ENCODE assay signal across 8 cellular contexts in genomic region chr18:70288171-70288850, GRCh38. TPM values are rescaled to one million over a fixed set of nuclear protein-coding genes. Genes with fewer than 3 reads are reported as not detected.
DNase-seq lines count a peak whose midpoint lies in the region; ATAC-seq and TF ChIP-seq lines count a peak whose summit lies in the region.

No MANE protein-coding gene starts in this region.

- ATAC-seq in GM18873 (IDR thresholded peaks at IDR 0.05; ENCODE audit: low FRiP score, unreplicated experiment) (peak; percentile 15), HG03095 (IDR thresholded peaks at IDR 0.05; ENCODE audit: unreplicated experiment) (peak; percentile 18), omental fat pad (ENCODE audit: low FRiP score) (peak; percentile 56)

- no peak overlapping the region for H3K27ac Mint-ChIP-seq in CD14-positive monocyte

- H3K27me3 Mint-ChIP-seq in CD14-positive monocyte (ENCODE audit: low read depth in 3 of 3) = peaks cover 0 to 10% (median 0%) of the 10 kb centered on the region in 3 donors

- H3K4me3 Mint-ChIP-seq in CD14-positive monocyte = peak overlapping the region; percentile 65 to 69

- DNase-seq in CD14-positive monocyte (ENCODE audit: low spot score) (no peak), foreskin fibroblast (peak in 1 of 2 donors; percentile 66), omental fat pad (ENCODE audit: low spot score) (no peak)
- no peak for DNase-seq in activated effector memory CD4-positive, alpha-beta T cell treated with Interleukin-2 at 50 U/mL for 16 hours
- DNase-seq in stimulated activated CD4-positive, alpha-beta T cell treated with anti-CD3 and anti-CD28 coated beads, Interleukin-1b, Interleukin-23, amount 100 ng/mL, for 48 hours = no peak

- intact Hi-C loops in CD14-positive monocyte (cut with micrococcal nuclease) = loop anchor here (2.0 to 5.0 kb wide), 4 partner anchors 44 to 144 kb away; partner anchors contain the start of gene RTTN (in 1 of the 2)

- peak overlapping the region; percentile 74 for H3K4me3 ChIP-seq in WI38 (ENCODE audit: low read depth, low read length)
- peak overlapping the region; percentile 51 to 62 for H3K4me3 ChIP-seq in foreskin fibroblast (ENCODE audit: low read depth in 1 of 2, low read length in 2 of 2)

- H3K9me3 Mint-ChIP-seq in CD14-positive monocyte = peaks cover 0 to 2% (median 0%) of the 10 kb centered on the region in 7 donors

- H3K4me1 Mint-ChIP-seq in CD14-positive monocyte = peaks cover 69% of the 10 kb centered on the region

- TF ChIP-seq CTCF in CD14-positive monocyte (IDR thresholded peaks at IDR 0.05) (no peak), WI38 (IDR thresholded peaks at IDR 0.05; ENCODE audit: low read depth, low read length) (no peak), foreskin fibroblast (IDR thresholded peaks at IDR 0.05; ENCODE audit: low read depth, low read length) (no peak), omental fat pad (IDR thresholded peaks at IDR 0.05) (no peak)

- peaks cover 0 to 16% of the 10 kb centered on the region in 2 donors for H3K36me3 Mint-ChIP-seq in CD14-positive monocyte

RNA-seq across cellular contexts. Expression of gene SOCS6, which starts 0.5 kb away (rescaled TPM):
- polyA plus RNA-seq in CD14-positive monocyte = 1 to 10 TPM; 4.8 TPM
- total RNA-seq in omental fat pad = 10 to 100 TPM; 14.7 to 21.1 (median 16.7) TPM
